ENCODE assay signal across 14 cellular contexts in the genomic region with DNA sequence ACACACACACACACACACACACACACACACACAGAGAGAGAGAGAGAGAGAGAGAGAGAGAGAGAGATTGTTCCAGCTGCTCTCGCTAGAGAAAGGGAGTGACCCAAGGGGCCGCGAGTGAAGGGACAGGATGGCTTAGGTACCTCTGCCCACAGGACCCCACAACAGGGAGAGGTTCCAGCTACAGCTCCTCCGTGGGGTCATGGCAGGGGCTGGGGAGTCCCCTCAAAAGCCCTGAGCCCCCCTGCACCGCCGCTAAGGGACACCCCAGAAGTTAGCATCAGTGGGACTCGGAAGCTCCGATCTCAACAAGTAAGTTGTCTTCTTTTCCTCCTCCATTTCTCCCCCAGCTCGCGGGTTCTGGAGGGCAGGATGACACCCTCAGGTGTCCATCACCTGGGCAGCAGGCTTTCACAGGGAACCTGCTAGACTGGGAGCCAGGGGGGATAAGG. TPM values are rescaled to one million over a fixed set of nuclear protein-coding genes. Genes with fewer than 3 reads are reported as not detected.
A peak's percentile ranks its signal among the peaks of the same experiment; 100 is the strongest.
DNase-seq lines count a peak whose midpoint lies in the region; ATAC-seq and TF ChIP-seq lines count a peak whose summit lies in the region.
"Had no signal": no experiment of that assay in that cellular context is flagged by ENCODE, and none has a peak within 500 bp of the region (broad histone marks: within the 10 kb centered on the region; RNA-seq: fewer than 3 reads in every experiment).

No MANE protein-coding gene starts in this region.

- peaks cover 17 to 38% of the 10 kb centered on the region in 2 donors for H3K4me1 Mint-ChIP-seq in stimulated activated naive B cell treated with anti-CD40 and anti-IgM and Interleukin-4, amounts not matched to agents 10 μg/mL and 1 μg/mL and 100 μg/mL, for 72 hours

- TF ChIP-seq CTCF in mammary epithelial cell (conservative IDR thresholded peaks at IDR 0.05 in 1 of 2, IDR thresholded peaks at IDR 0.05 in 1 of 2; ENCODE audit: extremely low read depth in 1 of 2, insufficient read depth in 1 of 2, low read depth in 1 of 2, low read length in 2 of 2): no peak
- TF ChIP-seq CTCF in lung (IDR thresholded peaks at IDR 0.05; ENCODE audit: control extremely low read depth, extremely low read depth): no peak

- no peak overlapping the region for H3K9ac ChIP-seq in mammary epithelial cell (ENCODE audit: insufficient read depth, low read length)

- BruUV-seq in mammary epithelial cell (replicated peaks; lab: Mats Ljungman, UMichigan): no TSS peak

- peaks cover 47% of the 10 kb centered on the region for H3K4me1 ChIP-seq in mammary epithelial cell (ENCODE audit: insufficient read depth, low read length)
- H3K4me1 ChIP-seq in lung (ENCODE audit: control insufficient read depth in 2 of 2, insufficient read depth in 2 of 2, low read length in 2 of 2): peaks cover 2 to 17% of the 10 kb centered on the region in 2 donors

- peak; percentile 38 for DNase-seq in DMS53 (lab: John Stamatoyannopoulos, UW)
- DNase-seq in DMS53 treated with DMSO at 0.1 percent for 48 hours (lab: John Stamatoyannopoulos, UW; ENCODE audit: unreplicated experiment): no peak
- DNase-seq in mammary epithelial cell: peak; percentile 12
- DNase-seq in lung (ENCODE audit: low spot score): no peak
- DNase-seq in stimulated activated naive B cell treated with anti-CD40 and anti-IgM and Interleukin-4, amounts not matched to agents 10 μg/mL and 1 μg/mL and 100 μg/mL, for 72 hours: no peak
- no peak for DNase-seq in NCI-H2081 treated with DMSO at 0.1 percent for 48 hours (lab: John Stamatoyannopoulos, UW)
- DNase-seq in RKO (ENCODE audit: low spot score): no peak
- DNase-seq: activated naive CD4-positive, alpha-beta T cell treated with anti-CD3 and anti-CD28 coated beads, Interleukin-2, amount 50 U/mL, for 16 hours; gastrocnemius medialis had no signal

- H3K36me3 ChIP-seq in mammary epithelial cell (ENCODE audit: insufficient read depth, low read length) (no peaks in the 10 kb centered on the region), lung (ENCODE audit: control insufficient read depth in 2 of 2, insufficient read depth in 2 of 2, low read length in 2 of 2) (no peaks in the 10 kb centered on the region)
- H3K36me3 ChIP-seq: gastrocnemius medialis had no signal

- no peaks in the 10 kb centered on the region for H3K9me3 Mint-ChIP-seq in stimulated activated naive B cell treated with anti-CD40 and anti-IgM and Interleukin-4, amounts not matched to agents 10 μg/mL and 1 μg/mL and 100 μg/mL, for 72 hours

- ATAC-seq in lung (ENCODE audit: insufficient read depth, low FRiP score) (no peak), GM18907 (IDR thresholded peaks at IDR 0.05; ENCODE audit: unreplicated experiment) (no peak)
- ATAC-seq in stimulated activated naive B cell treated with anti-CD40 and anti-IgM and Interleukin-4, amounts not matched to agents 10 μg/mL and 1 μg/mL and 100 μg/mL, for 72 hours (replicated peaks): peak; percentile 7 to 17
- ATAC-seq: gastrocnemius medialis had no signal

- dilution Hi-C loops in mammary epithelial cell (cut with HindIII; ENCODE audit: low sequenced_read_pairs): loop anchor here (5.0 to 25.0 kb wide), 2 partner anchors 56 to 846 kb away; no protein-coding TSS in a partner anchor

- in situ Hi-C loops in mammary epithelial cell (cut with MboI; ENCODE audit: low sequenced_read_pairs in 2 of 2): loop anchor here (5.0 to 25.0 kb wide), 4 partner anchors 221 to 846 kb away; no protein-coding TSS in a partner anchor

- no peaks in the 10 kb centered on the region for H3K79me2 ChIP-seq in mammary epithelial cell (ENCODE audit: insufficient read depth, low read length)

- intact Hi-C loops in mammary epithelial cell (cut with micrococcal nuclease): no loop called here

- peak overlapping the region; percentile 58 to 71 for H3K4me3 Mint-ChIP-seq in stimulated activated naive B cell treated with anti-CD40 and anti-IgM and Interleukin-4, amounts not matched to agents 10 μg/mL and 1 μg/mL and 100 μg/mL, for 72 hours

- no peak overlapping the region for H3K27ac Mint-ChIP-seq in stimulated activated naive B cell treated with anti-CD40 and anti-IgM and Interleukin-4, amounts not matched to agents 10 μg/mL and 1 μg/mL and 100 μg/mL, for 72 hours

- no peaks in the 10 kb centered on the region for H3K9me3 ChIP-seq in mammary epithelial cell (replicated peaks; ENCODE audit: insufficient read depth, low read length)
- H3K9me3 ChIP-seq in lung (ENCODE audit: control insufficient read depth in 2 of 2, insufficient read depth in 1 of 2, low read length in 1 of 2): no peaks in the 10 kb centered on the region
- H3K9me3 ChIP-seq: gastrocnemius medialis had no signal

- H4K20me1 ChIP-seq in mammary epithelial cell (ENCODE audit: insufficient read depth, low read length): no peaks in the 10 kb centered on the region

- 28% methylated on average over 8 of the region's 10 CpGs for WGBS in mammary epithelial cell (ENCODE audit: low coverage, missing lambda C conversion rate)
- WGBS in lung, 2 donors: 23 to 29% methylated on average over 10 of the region's 10 CpGs

- no peak overlapping the region for H3K27ac ChIP-seq in mammary epithelial cell (ENCODE audit: insufficient read depth, low read depth, low read length)
- peak overlapping the region in 1 of 2 donors; percentile 57 for H3K27ac ChIP-seq in lung (ENCODE audit: low read depth in 1 of 2, low read length in 1 of 2)
- H3K27ac ChIP-seq: 22Rv1, gastrocnemius medialis had no signal

- H3K36me3 Mint-ChIP-seq in stimulated activated naive B cell treated with anti-CD40 and anti-IgM and Interleukin-4, amounts not matched to agents 10 μg/mL and 1 μg/mL and 100 μg/mL, for 72 hours: no peaks in the 10 kb centered on the region

- H3K4me3 ChIP-seq in mammary epithelial cell (replicated peaks in 1 of 3; ENCODE audit: insufficient read depth in 1 of 3, low read depth in 2 of 3, low read length in 3 of 3) (peak overlapping the region in 2 of 3 experiments; percentile 25 to 68), lung (peak overlapping the region; percentile 16)

- peaks cover 76 to 89% of the 10 kb centered on the region in 2 donors for H3K27me3 Mint-ChIP-seq in stimulated activated naive B cell treated with anti-CD40 and anti-IgM and Interleukin-4, amounts not matched to agents 10 μg/mL and 1 μg/mL and 100 μg/mL, for 72 hours

- peak overlapping the region; percentile 99 for H3K4me2 ChIP-seq in mammary epithelial cell (ENCODE audit: insufficient read depth, low read depth, low read length)

- no peaks in the 10 kb centered on the region for H3K27me3 ChIP-seq in mammary epithelial cell (ENCODE audit: insufficient read depth, low read length)
- no peaks in the 10 kb centered on the region for H3K27me3 ChIP-seq in lung (ENCODE audit: control insufficient read depth, insufficient read depth)

- CTCF ChIA-PET in mammary epithelial cell (lab: Charles Lee; ENCODE audit: low non-redundant PET): no interaction called here

- peak overlapping the region; percentile 68 for H2AFZ ChIP-seq in mammary epithelial cell (ENCODE audit: low read depth, low read length)

RNA-seq across cellular contexts. Expression of a gene that starts 0.3 kb away (rescaled TPM):
- 10 to 100 TPM in 1 of 2 donors, 1 to 10 TPM in 1; 1.2 to 63.7 TPM for total RNA-seq in mammary epithelial cell
- polyA plus RNA-seq in mammary epithelial cell: 1.7 TPM
- polyA minus RNA-seq in mammary epithelial cell: 1.1 TPM
- total RNA-seq in lung: 1 to 10 TPM; 3.3 to 5.0 TPM
- polyA plus RNA-seq in lung: 1 to 10 TPM; 2.0 to 2.2 TPM
- total RNA-seq: HT-29, NCI-H460, pulmonary artery endothelial cell had no signal

RNA-seq across cellular contexts. Expression of a gene that starts 24.3 kb away (rescaled TPM):
- total RNA-seq in mammary epithelial cell (not detected), lung (under 1 TPM; 0.12 to 0.31 TPM)
- polyA plus RNA-seq in mammary epithelial cell (0.06 TPM), lung (under 1 TPM; 0.01 to 0.16 TPM)
- not detected for polyA minus RNA-seq in mammary epithelial cell
- total RNA-seq: HT-29, NCI-H460, pulmonary artery endothelial cell had no signal

RNA-seq across cellular contexts. Expression of a gene that starts 51.2 kb away (rescaled TPM):
- total RNA-seq in mammary epithelial cell (10 to 100 TPM in 1 of 2 donors, 1 to 10 TPM in 1; 8.2 to 12.0 TPM), lung (1 to 10 TPM in 1 of 2 donors, under 1 TPM in 1; 0.61 to 1.8 TPM)
- polyA plus RNA-seq in mammary epithelial cell (1.3 TPM), lung (1 to 10 TPM in 1 of 2 donors, under 1 TPM in 1; 0.16 to 1.4 TPM)
- polyA minus RNA-seq in mammary epithelial cell: not detected
- total RNA-seq: gastrocnemius medialis, NCI-H460, pulmonary artery endothelial cell had no signal

Comparison
In these comparisons a context has a peak if more than half of its experiments do, and no peak if none do; other contexts are left out.
1. DNase-seq: peak in DMS53 (single experiment) and mammary epithelial cell (single experiment); none in DMS53 treated with DMSO at 0.1 percent for 48 hours (single experiment), lung (single experiment), stimulated activated naive B cell treated with anti-CD40 and anti-IgM and Interleukin-4, amounts not matched to agents 10 μg/mL and 1 μg/mL and 100 μg/mL, for 72 hours (single experiment), NCI-H2081 treated with DMSO at 0.1 percent for 48 hours (single experiment) and RKO (single experiment).
2. ATAC-seq: peak in stimulated activated naive B cell treated with anti-CD40 and anti-IgM and Interleukin-4, amounts not matched to agents 10 μg/mL and 1 μg/mL and 100 μg/mL, for 72 hours (2 of 2); none in lung (single experiment) and GM18907 (single experiment).